Comparison of ENCODE assay signal across 22 cellular contexts in genomic region chr7:116669769-116670168, GRCh38.
"Had no signal": no experiment of that assay in that cellular context is flagged by ENCODE, and none has a peak within 500 bp of the region (broad histone marks: within the 10 kb centered on the region; RNA-seq: fewer than 3 reads in every experiment).

No MANE protein-coding gene starts in this region.

- H3K9me3 ChIP-seq: gastroesophageal sphincter, prostate gland, right lobe of liver, stomach, thoracic aorta, transverse colon had no signal

- H3K9me3 Mint-ChIP-seq: memory B cell; mesothelial cell of epicardium; natural killer cell treated with Interleukin-12 subunit alpha and Interleukin-12 subunit beta and Interleukin-15 and Interleukin-18, amount 100 ng/mL, for 72 hours had no signal

- H3K4me3 ChIP-seq: dorsolateral prefrontal cortex, gastroesophageal sphincter, prostate gland, right lobe of liver, skin epidermis, stomach, thoracic aorta, transverse colon had no signal

- H3K27me3 ChIP-seq: gastroesophageal sphincter, right lobe of liver had no signal

- H3K36me3 ChIP-seq: gastroesophageal sphincter, prostate gland, right lobe of liver, stomach, thoracic aorta, transverse colon had no signal

- H3K4me3 Mint-ChIP-seq: memory B cell; mesothelial cell of epicardium; natural killer cell treated with Interleukin-12 subunit alpha and Interleukin-12 subunit beta and Interleukin-15 and Interleukin-18, amount 100 ng/mL, for 72 hours had no signal

- H3K9ac ChIP-seq: parathyroid adenoma had no signal

- H3K27ac Mint-ChIP-seq: memory B cell; mesothelial cell of epicardium; natural killer cell treated with Interleukin-12 subunit alpha and Interleukin-12 subunit beta and Interleukin-15 and Interleukin-18, amount 100 ng/mL, for 72 hours had no signal

- H3K27ac ChIP-seq: dorsolateral prefrontal cortex, gastroesophageal sphincter, parathyroid adenoma, prostate gland, right lobe of liver, skin epidermis, stomach, thoracic aorta, transverse colon had no signal

- ATAC-seq: gastroesophageal sphincter; left lobe of liver; natural killer cell treated with Interleukin-12 subunit alpha and Interleukin-12 subunit beta and Interleukin-15 and Interleukin-18, amount 100 ng/mL, for 72 hours; right lobe of liver had no signal

- H3K36me3 Mint-ChIP-seq: memory B cell; mesothelial cell of epicardium; natural killer cell treated with Interleukin-12 subunit alpha and Interleukin-12 subunit beta and Interleukin-15 and Interleukin-18, amount 100 ng/mL, for 72 hours had no signal

- H3K4me1 ChIP-seq: parathyroid adenoma, prostate gland had no signal

- DNase-seq: cortex of kidney; dorsolateral prefrontal cortex; effector CD8-positive, alpha-beta T cell; glutamatergic neuron; islet precursor cell; occipital lobe; right lobe of liver; stimulated activated CD4-positive, alpha-beta T cell treated with anti-CD3 and anti-CD28 coated beads, Interleukin-2, amount 100 ng/mL, for 24 hours; stimulated activated CD4-positive, alpha-beta T cell treated with anti-CD3 and anti-CD28 coated beads, Interleukin-4, amount 100 ng/mL, for 4 hours; stimulated activated naive CD4-positive, alpha-beta T cell; stomach; substantia nigra; transverse colon had no signal
